In the genomic region with DNA sequence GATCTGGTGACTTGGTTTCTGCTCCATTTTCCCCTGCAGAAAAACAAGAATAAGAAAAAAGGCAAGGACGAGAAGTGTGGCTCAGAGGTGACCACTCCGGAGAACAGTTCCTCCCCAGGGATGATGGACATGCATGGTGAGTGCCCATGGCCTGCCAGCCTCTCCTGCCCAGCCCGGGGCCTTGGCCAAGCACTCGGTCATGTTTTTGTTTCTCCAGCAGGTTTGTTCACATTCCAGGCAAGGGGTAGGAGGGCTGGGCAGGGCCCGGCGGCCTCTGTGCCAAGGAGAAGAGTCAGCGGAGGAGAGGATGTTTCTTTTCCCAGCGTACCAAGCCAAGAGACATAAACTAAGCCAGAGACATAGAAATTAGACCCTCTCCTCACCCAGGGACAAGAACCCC, we compare ENCODE assay signal across 16 cellular contexts. TPM values are rescaled to one million over a fixed set of nuclear protein-coding genes. Genes with fewer than 3 reads are reported as not detected.
DNase-seq lines count a peak whose midpoint lies in the region; ATAC-seq and TF ChIP-seq lines count a peak whose summit lies in the region.
"Had no signal": no experiment of that assay in that cellular context is flagged by ENCODE, and none has a peak within 500 bp of the region (broad histone marks: within the 10 kb centered on the region; RNA-seq: fewer than 3 reads in every experiment).

No MANE protein-coding gene starts in this region.

- H3K27ac ChIP-seq in esophagus (ENCODE audit: low read depth in 2 of 2, low read length in 1 of 2), result peak overlapping the region; percentile 27 to 35
- H3K27ac ChIP-seq: GM23248, left ventricle myocardium inferior, transverse colon had no signal

- DNase-seq in Right ventricle myocardium superior, result no peak
- DNase-seq in left ventricle myocardium superior, result no peak
- no peak for DNase-seq in omental fat pad (ENCODE audit: low spot score)
- no peak for DNase-seq in stimulated activated CD4-positive, alpha-beta T cell treated with anti-CD3 and anti-CD28 coated beads, Interleukin-2, amount 100 ng/mL, for 24 hours
- DNase-seq in activated CD4-positive, CD25-positive, alpha-beta regulatory T cell treated with anti-CD3 and anti-CD28 coated beads, Interleukin-2, amount 50 U/mL, for 72 hours, result no peak
- DNase-seq in NCI-H1092 treated with DMSO at 0.1 percent for 48 hours (lab: John Stamatoyannopoulos, UW), result no peak
- DNase-seq: gastrocnemius medialis, GM23248, left ventricle myocardium inferior, NCI-H187, NCI-H82, transverse colon had no signal

- ATAC-seq in Right ventricle myocardium superior (ENCODE audit: poor library complexity) (peak; percentile 34), left ventricle myocardium superior (no peak), omental fat pad (ENCODE audit: low FRiP score) (peak; percentile 37), HG03457 (IDR thresholded peaks at IDR 0.05; ENCODE audit: unreplicated experiment) (no peak)
- ATAC-seq: gastrocnemius medialis; sciatic nerve; stimulated activated effector memory CD8-positive, alpha-beta T cell treated with anti-CD3 and anti-CD28 coated beads, Interleukin-12 subunit alpha, Interleukin-12 subunit beta, amount 100 ng/mL, for 72 hours had no signal

- 56 to 66% methylated on average over 8 of the region's 8 CpGs for WGBS in esophagus, 2 donors

- no peak for TF ChIP-seq CTCF in omental fat pad (IDR thresholded peaks at IDR 0.05)

- H3K36me3 ChIP-seq in esophagus (ENCODE audit: control insufficient read depth in 2 of 2, insufficient read depth in 2 of 2, low read length in 1 of 2), result no peaks in the 10 kb centered on the region
- H3K36me3 ChIP-seq: transverse colon had no signal

- no peaks in the 10 kb centered on the region for H3K27me3 ChIP-seq in esophagus (ENCODE audit: control insufficient read depth in 1 of 2, insufficient read depth in 2 of 2, low read length in 2 of 2)
- H3K27me3 ChIP-seq: gastrocnemius medialis, transverse colon had no signal

- peaks cover 4% of the 10 kb centered on the region in 2 donors for H3K4me1 ChIP-seq in esophagus (ENCODE audit: control insufficient read depth in 2 of 2, insufficient read depth in 2 of 2, low read length in 1 of 2)

- H3K4me3 ChIP-seq in esophagus (ENCODE audit: low read depth in 1 of 2, low read length in 2 of 2), result no peak overlapping the region
- H3K4me3 ChIP-seq: gastrocnemius medialis, GM23248, left ventricle myocardium inferior, transverse colon had no signal

- intact Hi-C loops in Right ventricle myocardium superior (cut with DNase I), result loop anchor here (10.0 kb wide), 1 partner anchor 110 kb away; no protein-coding TSS in a partner anchor
- intact Hi-C loops in left ventricle myocardium superior (cut with micrococcal nuclease), result no loop called here

- no peaks in the 10 kb centered on the region for H3K9me3 ChIP-seq in esophagus (ENCODE audit: control insufficient read depth in 2 of 2, insufficient read depth in 1 of 2, low read depth in 1 of 2, low read length in 1 of 2)
- H3K9me3 ChIP-seq: gastrocnemius medialis, left ventricle myocardium inferior, transverse colon had no signal

RNA-seq across cellular contexts. Expression of gene BCL7A, which starts 13.6 kb away (rescaled TPM):
- 15.1 TPM for total RNA-seq in Right ventricle myocardium superior
- total RNA-seq in left ventricle myocardium superior, result 17.5 TPM
- 1 to 10 TPM; 1.0 to 2.1 TPM for polyA plus RNA-seq in esophagus
- 1 to 10 TPM; 2.8 to 4.9 (median 3.4) TPM for total RNA-seq in omental fat pad

RNA-seq across cellular contexts. Expression of gene MLXIP, which starts 43.3 kb away (rescaled TPM):
- total RNA-seq in Right ventricle myocardium superior (22.6 TPM), left ventricle myocardium superior (30.2 TPM), omental fat pad (10 to 100 TPM; 17.4 to 49.6 (median 32.6) TPM)
- polyA plus RNA-seq in esophagus, result 10 to 100 TPM in 1 of 2 donors, 1 to 10 TPM in 1; 8.2 to 18.0 TPM

Comparison
In these comparisons a context has a peak if more than half of its experiments do, and no peak if none do; other contexts are left out.
1. ATAC-seq: peak in Right ventricle myocardium superior (single experiment) and omental fat pad (single experiment); none in left ventricle myocardium superior (single experiment) and HG03457 (single experiment).